In genomic region chr15:60507596-60508424, GRCh38 we compare ENCODE assay signal across 8 cellular contexts. TPM values are rescaled to one million over a fixed set of nuclear protein-coding genes. Genes with fewer than 3 reads are reported as not detected.
DNase-seq lines count a peak whose midpoint lies in the region; ATAC-seq and TF ChIP-seq lines count a peak whose summit lies in the region.

No MANE protein-coding gene starts in this region.

- peak; percentile 85 for ATAC-seq in GM19455 (IDR thresholded peaks at IDR 0.05; ENCODE audit: unreplicated experiment)
- peak; percentile 65 for ATAC-seq in HG03469 (IDR thresholded peaks at IDR 0.05; ENCODE audit: unreplicated experiment)
- peak; percentile 91 for ATAC-seq in omental fat pad (ENCODE audit: low FRiP score)
- no peak for ATAC-seq in HG02763 (IDR thresholded peaks at IDR 0.05; ENCODE audit: unreplicated experiment)

- H3K4me3 ChIP-seq in foreskin fibroblast (ENCODE audit: low read depth in 1 of 2, low read length in 2 of 2), result no peak overlapping the region

- TF ChIP-seq CTCF in foreskin fibroblast (IDR thresholded peaks at IDR 0.05; ENCODE audit: low read depth, low read length), result peak; percentile 90
- peak in 2 of 3 donors; percentile 13 to 23 for TF ChIP-seq CTCF in omental fat pad (IDR thresholded peaks at IDR 0.05)

- DNase-seq in Daoy (ENCODE audit: low read depth), result peak; percentile 61
- DNase-seq in NCI-H82 treated with DMSO at 0.1 percent for 48 hours (lab: John Stamatoyannopoulos, UW; ENCODE audit: unreplicated experiment), result peak; percentile 42
- DNase-seq in activated T-helper 1 cell treated with Interleukin-2 at 50 U/mL for 16 hours (ENCODE audit: low read depth), result peak; percentile 12
- peak; percentile 50 to 84 for DNase-seq in foreskin fibroblast
- no peak for DNase-seq in omental fat pad (ENCODE audit: low spot score)

RNA-seq across cellular contexts. Expression of gene ICE2, which starts 28.9 kb away (rescaled TPM):
- 14.4 and 20.2 TPM in 2 replicates for total RNA-seq in Daoy (2014; rRNA removed; shearing (Covaris generic))
- 10 to 100 TPM; 22.2 to 36.4 (median 26.2) TPM for total RNA-seq in omental fat pad
